Comparison of ENCODE assay signal across 29 cellular contexts in the genomic region with DNA sequence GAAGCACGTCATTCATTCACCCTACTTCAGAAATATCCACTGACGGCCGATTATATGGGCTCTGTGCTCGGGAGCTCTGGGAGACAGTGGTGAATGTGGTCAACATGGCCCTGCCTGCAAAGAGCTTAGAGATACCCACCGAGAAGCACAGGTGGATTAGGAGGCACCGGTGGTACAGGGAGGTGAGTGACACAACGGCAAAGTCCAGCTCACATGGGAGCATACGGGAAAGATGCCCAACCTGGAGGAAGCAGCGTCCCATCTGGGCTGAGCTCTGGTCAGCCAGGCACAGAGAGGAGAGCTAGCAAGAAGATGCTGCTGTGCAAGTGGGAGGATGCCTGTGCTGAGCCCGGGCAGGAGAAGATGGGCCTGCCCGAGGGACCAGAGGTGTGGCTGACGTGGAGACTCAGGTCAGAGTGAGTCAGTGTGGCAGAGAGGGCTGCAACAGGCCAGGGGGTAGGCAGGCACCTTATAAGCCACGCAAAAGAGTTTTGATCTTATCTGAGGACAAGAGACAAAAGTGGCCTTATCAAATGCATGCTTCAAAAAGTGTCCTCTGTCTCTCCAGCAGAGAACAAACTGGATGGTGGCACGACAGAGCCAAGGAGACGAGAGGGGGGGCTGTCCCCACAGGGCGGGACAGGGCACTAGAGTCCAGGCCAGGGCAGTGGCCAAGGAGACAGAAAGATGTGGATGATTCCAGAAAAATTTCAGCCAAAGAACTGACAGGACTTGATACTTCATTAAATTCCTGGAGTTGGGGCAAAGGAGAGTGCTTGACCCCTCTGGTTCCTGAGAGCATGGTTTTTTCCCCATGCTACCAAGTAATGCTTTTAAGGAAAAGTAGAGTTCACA.
DNase-seq lines count a peak whose midpoint lies in the region; ATAC-seq and TF ChIP-seq lines count a peak whose summit lies in the region.
"Had no signal": no experiment of that assay in that cellular context is flagged by ENCODE, and none has a peak within 500 bp of the region (broad histone marks: within the 10 kb centered on the region; RNA-seq: fewer than 3 reads in every experiment).

No MANE protein-coding gene starts in this region.

- no peaks in the 10 kb centered on the region for H3K9me2 ChIP-seq in DOHH2 (replicated peaks; ENCODE audit: control insufficient read depth, low read length)

- ATAC-seq in HG03342 (IDR thresholded peaks at IDR 0.05; ENCODE audit: unreplicated experiment), result no peak
- ATAC-seq in GM18502 (IDR thresholded peaks at IDR 0.05; ENCODE audit: poor library complexity, unreplicated experiment), result no peak
- ATAC-seq: activated CD8-positive, alpha-beta T cell treated with anti-CD3 and anti-CD28 coated beads for 36 hours; naive thymus-derived CD8-positive, alpha-beta T cell; pancreas; stimulated activated naive CD8-positive, alpha-beta T cell treated with anti-CD3 and anti-CD28 coated beads, Interleukin-15, amount 100 ng/mL, for 72 hours had no signal

- no peaks in the 10 kb centered on the region for H3K79me2 ChIP-seq in DOHH2 (ENCODE audit: control insufficient read depth, low read length)

- no peaks in the 10 kb centered on the region; the same call in 1 of the 2 replicates for H3F3A ChIP-seq in DOHH2 (ENCODE audit: control insufficient read depth, insufficient read depth)

- H3K9me3 ChIP-seq in BLaER1 (no peaks in the 10 kb centered on the region), DOHH2 (ENCODE audit: control insufficient read depth, insufficient read depth, low read length) (no peaks in the 10 kb centered on the region)
- H3K9me3 ChIP-seq: ascending aorta, colonic mucosa, pancreas had no signal

- H3K4me2 ChIP-seq in BLaER1 (peak overlapping the region; percentile 57), DOHH2 (ENCODE audit: low read length) (peak overlapping the region; percentile 52)
- H3K4me2 ChIP-seq: smooth muscle cell had no signal

- no peaks in the 10 kb centered on the region for H3K27me3 ChIP-seq in BLaER1
- no peaks in the 10 kb centered on the region for H3K27me3 ChIP-seq in DOHH2 (ENCODE audit: control insufficient read depth, low read length)
- H3K27me3 ChIP-seq: ascending aorta, colonic mucosa, pancreas had no signal

- H3K9ac ChIP-seq in BLaER1, result no peak overlapping the region

- peaks cover 35% of the 10 kb centered on the region for H3K4me1 ChIP-seq in BLaER1
- peaks cover 35% of the 10 kb centered on the region for H3K4me1 ChIP-seq in DOHH2 (ENCODE audit: control insufficient read depth, low read length)
- H3K4me1 ChIP-seq: ascending aorta, colonic mucosa, pancreas had no signal

- intact Hi-C loops in posterior vena cava (cut with DNase I), result no loop called here

- H3K27ac ChIP-seq in BLaER1 (no peak overlapping the region), DOHH2 (ENCODE audit: low read depth, low read length) (no peak overlapping the region)
- H3K27ac ChIP-seq: ascending aorta, colonic mucosa, epithelial cell of prostate, pancreas had no signal

- H3K36me3 ChIP-seq in BLaER1 (no peaks in the 10 kb centered on the region), DOHH2 (ENCODE audit: control insufficient read depth, low read length) (no peaks in the 10 kb centered on the region)
- H3K36me3 ChIP-seq: ascending aorta, colonic mucosa, pancreas had no signal

- no peak for TF ChIP-seq CTCF in DOHH2 (IDR thresholded peaks at IDR 0.05; ENCODE audit: low read depth, low read length, poor library complexity, severe bottlenecking)

- H3K4me3 ChIP-seq in BLaER1 (no peak overlapping the region), DOHH2 (ENCODE audit: low read length) (no peak overlapping the region)
- H3K4me3 ChIP-seq: ascending aorta, colonic mucosa, pancreas, smooth muscle cell had no signal

- no peaks in the 10 kb centered on the region for H4K20me1 ChIP-seq in BLaER1
- no peaks in the 10 kb centered on the region for H4K20me1 ChIP-seq in DOHH2 (ENCODE audit: control insufficient read depth, insufficient read depth, low read depth, low read length)

- peak; percentile 40 for DNase-seq in cerebellum (ENCODE audit: low spot score)
- DNase-seq in posterior vena cava (ENCODE audit: low spot score), result peak; percentile 30
- DNase-seq in MV-4-11 (lab: John Stamatoyannopoulos, UW), result no peak
- DNase-seq: activated CD4-positive, alpha-beta T cell treated with anti-CD3 and anti-CD28 coated beads for 1 hour; activated CD8-positive, alpha-beta memory T cell treated with anti-CD3 and anti-CD28 coated beads, Interleukin-2, amount 50 U/mL, for 48 hours; activated CD8-positive, alpha-beta T cell treated with anti-CD3 and anti-CD28 coated beads for 36 hours; activated naive CD8-positive, alpha-beta T cell treated with anti-CD3 and anti-CD28 coated beads, Interleukin-2, amount 10 ng/mL, durations not matched to agents 7 days and 5 days; colonic mucosa; DMS79; effector CD8-positive, alpha-beta T cell; GF-D8; glutamatergic neuron; IMR-90; naive thymus-derived CD8-positive, alpha-beta T cell; NCI-H146; NCI-H2107; NCI-H345; NCI-H69; pancreas; SHP77 treated with DMSO at 0.1 percent for 48 hours; stimulated activated naive CD8-positive, alpha-beta T cell treated with anti-CD3 and anti-CD28 coated beads, Interleukin-15, amount 100 ng/mL, for 72 hours; T-helper 2 cell had no signal
